ENCODE assay signal across 8 cellular contexts in genomic region chr17:31052187-31052889, GRCh38. TPM values are rescaled to one million over a fixed set of nuclear protein-coding genes. Genes with fewer than 3 reads are reported as not detected.
DNase-seq lines count a peak whose midpoint lies in the region; ATAC-seq and TF ChIP-seq lines count a peak whose summit lies in the region.

No MANE protein-coding gene starts in this region.

- no peak for TF ChIP-seq POLR2A in HCT116 (IDR thresholded peaks at IDR 0.05; ENCODE audit: borderline replicate concordance, extremely low read depth, insufficient read depth, insufficient read length)

- intact Hi-C loops in HCT116 (cut with micrococcal nuclease) = no loop called here

- peaks cover 18% of the 10 kb centered on the region for H3K9me3 Mint-ChIP-seq in neural progenitor cell

- peak in 1 of 2 experiments; percentile 64; a peak in 1 of 4 replicates for TF ChIP-seq EP300 in SK-N-SH (IDR thresholded peaks at IDR 0.05; ENCODE audit: borderline replicate concordance in 1 of 2, low read depth in 1 of 2, low read length in 1 of 2)

- CTCF ChIA-PET in HCT116 (lab: Charles Lee) (no interaction called here), SK-N-SH (lab: Yijun Ruan, JAX) (interaction anchor here (1.2 kb wide), 1 partner anchor 36 kb away, joined by 3 read pairs; no protein-coding TSS in a partner anchor)

- H3K9me3 ChIP-seq in HCT116 (ENCODE audit: control insufficient read depth in 1 of 2, insufficient read depth in 1 of 2, low read depth in 1 of 2, low read length in 2 of 2) (no peaks in the 10 kb centered on the region), SK-N-SH (no peaks in the 10 kb centered on the region), HAP-1 (no peaks in the 10 kb centered on the region), neural progenitor cell (ENCODE audit: low read depth) (no peaks in the 10 kb centered on the region)

- H3K9me2 ChIP-seq in HCT116 (ENCODE audit: insufficient read depth) (no peaks in the 10 kb centered on the region), SK-N-SH (no peaks in the 10 kb centered on the region)

- H3K9ac ChIP-seq in HCT116 (ENCODE audit: low read length) = no peak overlapping the region
- no peak overlapping the region; the same call in 1 of the 2 replicates for H3K9ac ChIP-seq in SK-N-SH
- no peak overlapping the region for H3K9ac ChIP-seq in neural progenitor cell

- H3K4me1 ChIP-seq in HCT116 (ENCODE audit: control insufficient read depth in 1 of 2, insufficient read depth in 2 of 2, low read length in 2 of 2) (peaks cover 6 to 19% of the 10 kb centered on the region in 2 experiments; a peak in 3 of 4 replicates), SK-N-SH (ENCODE audit: control insufficient read depth in 1 of 2, insufficient read depth in 2 of 2, low read depth in 1 of 2, low read length in 1 of 2) (no peaks in the 10 kb centered on the region), foreskin keratinocyte (peaks cover 19% of the 10 kb centered on the region), HAP-1 (no peaks in the 10 kb centered on the region), neural progenitor cell (no peaks in the 10 kb centered on the region)

- no peaks in the 10 kb centered on the region for H4K20me1 ChIP-seq in HCT116 (ENCODE audit: insufficient read depth)
- H4K20me1 ChIP-seq in SK-N-SH (ENCODE audit: insufficient read depth) = no peaks in the 10 kb centered on the region
- H4K20me1 ChIP-seq in neural progenitor cell (ENCODE audit: low read depth) = no peaks in the 10 kb centered on the region

- no peak overlapping the region for H3K4me3 Mint-ChIP-seq in neural progenitor cell

- peak; percentile 85 for ATAC-seq in HCT116
- ATAC-seq in foreskin keratinocyte = peak; percentile 92

- H3K27me3 ChIP-seq in HCT116 (ENCODE audit: insufficient read depth, low read length) = no peaks in the 10 kb centered on the region
- no peaks in the 10 kb centered on the region for H3K27me3 ChIP-seq in SK-N-SH (ENCODE audit: insufficient read depth)
- H3K27me3 ChIP-seq in foreskin keratinocyte = no peaks in the 10 kb centered on the region
- no peaks in the 10 kb centered on the region for H3K27me3 ChIP-seq in HAP-1 (ENCODE audit: low read depth)
- no peaks in the 10 kb centered on the region for H3K27me3 ChIP-seq in neural progenitor cell

- TF ChIP-seq CTCF in HCT116 (IDR thresholded peaks at IDR 0.05 in 2 of 3, conservative IDR thresholded peaks at IDR 0.05 in 1 of 3; ENCODE audit: borderline replicate concordance in 1 of 3, insufficient read depth in 1 of 3, low read depth in 2 of 3, low read length in 2 of 3) (no peak), SK-N-SH (IDR thresholded peaks at IDR 0.05) (no peak), foreskin keratinocyte (conservative IDR thresholded peaks at IDR 0.05) (peak; percentile 41), neural progenitor cell (IDR thresholded peaks at IDR 0.05) (no peak)

- RAD21 ChIA-PET in HCT116 (lab: Charles Lee; ENCODE audit: low non-redundant PET in 1 of 2, low total read pairs in 2 of 2, uncharacterized antibody in 2 of 2, unreplicated experiment in 2 of 2) = no interaction called here

- DNase-seq in HCT116 (ENCODE audit: low read depth, low spot score) (peak; percentile 42), SK-N-SH (no peak), foreskin keratinocyte (peak; percentile 96 to 99), HAP-1 (ENCODE audit: low spot score in 2 of 2) (no peak), GM19240 (ENCODE audit: insufficient read length, low spot score) (no peak), NCI-H1436 treated with DMSO at 0.1 percent for 48 hours (lab: John Stamatoyannopoulos, UW) (no peak), neural progenitor cell (ENCODE audit: low spot score) (no peak)

- no peaks in the 10 kb centered on the region for H3K36me3 ChIP-seq in HCT116 (ENCODE audit: control insufficient read depth in 1 of 2, insufficient read depth in 2 of 2, low read length in 2 of 2)
- no peaks in the 10 kb centered on the region for H3K36me3 ChIP-seq in SK-N-SH (replicated peaks in 1 of 2; ENCODE audit: control insufficient read depth in 1 of 2, insufficient read depth in 2 of 2, low read length in 1 of 2)
- H3K36me3 ChIP-seq in HAP-1 (replicated peaks) = no peaks in the 10 kb centered on the region
- no peaks in the 10 kb centered on the region for H3K36me3 ChIP-seq in neural progenitor cell

- WGBS in SK-N-SH (ENCODE audit: low lambda C conversion rate) = 43% methylated on average over 9 of the region's 9 CpGs

- H3K27ac ChIP-seq in HCT116 (ENCODE audit: low read depth, low read length) (0 out of 2 replicates have a peak overlapping the region, but pooled peaks have one; percentile 2), SK-N-SH (ENCODE audit: low read depth in 2 of 2, low read length in 1 of 2) (peak overlapping the region in 1 of 2 experiments; percentile 80; a peak in 2 of 4 replicates), foreskin keratinocyte (peak overlapping the region; percentile 91), skin epidermis (peak overlapping the region in 18 of 21 experiments; percentile 9 to 76 (median 47)), neural progenitor cell (no peak overlapping the region)

- peaks cover 7% of the 10 kb centered on the region for H3K27me3 Mint-ChIP-seq in neural progenitor cell (ENCODE audit: insufficient read depth, low read depth)

- TF ChIP-seq RAD21 in HCT116 (IDR thresholded peaks at IDR 0.05; ENCODE audit: low read depth) (no peak), SK-N-SH (IDR thresholded peaks at IDR 0.05; ENCODE audit: low read length) (no peak)

- H3K4me3 ChIP-seq in HCT116 (replicated peaks in 1 of 2; ENCODE audit: low read depth in 1 of 2, low read length in 2 of 2) (no peak overlapping the region), SK-N-SH (ENCODE audit: low read depth in 2 of 2, low read length in 1 of 2) (no peak overlapping the region), skin epidermis (no peak overlapping the region), HAP-1 (no peak overlapping the region), neural progenitor cell (no peak overlapping the region)

- peak overlapping the region; percentile 47 for H3K4me2 ChIP-seq in HCT116 (ENCODE audit: low read length)
- H3K4me2 ChIP-seq in SK-N-SH = peak overlapping the region; percentile 21
- H3K4me2 ChIP-seq in neural progenitor cell = no peak overlapping the region

- H3K4me1 Mint-ChIP-seq in neural progenitor cell = peaks cover 2% of the 10 kb centered on the region

- H3K27ac Mint-ChIP-seq in neural progenitor cell = no peak overlapping the region

- H3F3A ChIP-seq in SK-N-SH (replicated peaks; ENCODE audit: insufficient read depth) = peaks cover 21% of the 10 kb centered on the region
- H3F3A ChIP-seq in neural progenitor cell (ENCODE audit: low read depth) = no peaks in the 10 kb centered on the region

- H2AFZ ChIP-seq in HCT116 (ENCODE audit: low read depth, low read length, poor library complexity, severe bottlenecking) (peak overlapping the region; percentile 75), SK-N-SH (ENCODE audit: low read depth) (peak overlapping the region; percentile 61), neural progenitor cell (replicated peaks) (no peak overlapping the region)

- BruUV-seq in HCT116 (replicated peaks; lab: Mats Ljungman, UMichigan) = no TSS peak

- H3K79me2 ChIP-seq in HCT116 (ENCODE audit: insufficient read depth, low read length) (no peaks in the 10 kb centered on the region), SK-N-SH (ENCODE audit: insufficient read depth) (no peaks in the 10 kb centered on the region), neural progenitor cell (ENCODE audit: low read depth) (no peaks in the 10 kb centered on the region)

- H3K36me3 Mint-ChIP-seq in neural progenitor cell = no peaks in the 10 kb centered on the region

- POLR2A ChIA-PET in HCT116 (lab: Charles Lee) (no interaction called here), SK-N-SH (lab: Yijun Ruan, JAX) (no interaction called here)

- in situ Hi-C loops in HAP-1 (cut with MboI; ENCODE audit: low sequenced_read_pairs) = no loop called here

TF ChIP-seq in HCT116, 20 proteins besides CTCF, POLR2A, EP300 and RAD21:
- TF ChIP-seq JUND (IDR thresholded peaks at IDR 0.05) (peak; percentile 39; the same call in 1 of the 2 replicates), POLR2AphosphoS5 (IDR thresholded peaks at IDR 0.05; ENCODE audit: low read depth, low read length) (no peak), SIN3A (IDR thresholded peaks at IDR 0.05; ENCODE audit: low read depth) (0 out of 2 replicates have a peak, but pooled peaks have one; percentile 23), FOSL1 (IDR thresholded peaks at IDR 0.05; ENCODE audit: low read depth) (peak; percentile 32; the same call in 1 of the 2 replicates), MAX (IDR thresholded peaks at IDR 0.05) (peak; percentile 76), ZFX (IDR thresholded peaks at IDR 0.05) (no peak; the same call in 1 of the 2 replicates)

TF ChIP-seq in SK-N-SH, 30 proteins besides CTCF, POLR2A, EP300 and RAD21 (continues in another document):
- TF ChIP-seq FOSL2 (IDR thresholded peaks at IDR 0.05; ENCODE audit: borderline replicate concordance, low read depth) (peak; percentile 65), REST (IDR thresholded peaks at IDR 0.05; ENCODE audit: low read depth, low read length) (no peak)

RNA-seq across cellular contexts. Expression of gene NF1, which starts 42.4 kb away (rescaled TPM):
- total RNA-seq in HCT116 (2021; ENCODE audit: unreplicated experiment) = 20.8 TPM
- 6.3 and 7.7 TPM in 2 replicates for polyA plus RNA-seq in HCT116 (2012)
- polyA plus RNA-seq in SK-N-SH (2012; rRNA removed) = 19.6 and 27.6 TPM in 2 replicates
- 19.7 and 20.5 TPM in 2 replicates for polyA plus RNA-seq in SK-N-SH (2012; cell fraction: cytosol; rRNA removed)
- polyA plus RNA-seq in SK-N-SH (2012; cell fraction: nucleus; rRNA removed) = 32.3 and 63.6 TPM in 2 replicates
- total RNA-seq in foreskin keratinocyte = 31.1 and 35.7 TPM in 2 replicates
- 3.7 and 4.1 TPM in 2 replicates for polyA plus RNA-seq in foreskin keratinocyte
- 51.1 and 54.8 TPM in 2 replicates for total RNA-seq in neural progenitor cell (ENCODE audit: low replicate concordance)

Comparison
In these comparisons a context has a peak if more than half of its experiments do, and no peak if none do; other contexts are left out.
1. DNase-seq: peak in HCT116 (single experiment) and foreskin keratinocyte (2 of 2); none in SK-N-SH (single experiment), HAP-1 (0 of 2), GM19240 (single experiment), NCI-H1436 treated with DMSO at 0.1 percent for 48 hours (single experiment) and neural progenitor cell (single experiment).
2. Of the 11 proteins assayed by ChIP-seq in both SK-N-SH and HCT116: peak only in SK-N-SH: POLR2AphosphoS5 and YY1; only in HCT116: SIN3A; in both: JUND and MAX; in neither: 6.